In genomic region chr6:107657755-107658461, GRCh38 we compare ENCODE assay signal across 8 cellular contexts.
DNase-seq lines count a peak whose midpoint lies in the region; ATAC-seq and FAIRE-seq lines count a peak whose summit lies in the region.

No MANE protein-coding gene starts in this region.

- no peaks in the 10 kb centered on the region for H3K9me3 Mint-ChIP-seq in activated naive CD8-positive, alpha-beta T cell (ENCODE audit: low read depth)

- no peaks in the 10 kb centered on the region for H3K27me3 Mint-ChIP-seq in activated naive CD8-positive, alpha-beta T cell

- FAIRE-seq in GM19239 (lab: Jason Lieb, UNC): peak; percentile 98

- peak overlapping the region; percentile 75 for H3K4me3 Mint-ChIP-seq in activated naive CD8-positive, alpha-beta T cell

- DNase-seq in CD1c-positive myeloid dendritic cell (ENCODE audit: extremely low spot score): peak; percentile 91
- DNase-seq in GM19239 (ENCODE audit: insufficient read length, low spot score): no peak
- DNase-seq in RPMI7951 (ENCODE audit: low read depth): peak; percentile 99
- peak; percentile 12 for DNase-seq in kidney glomerular epithelial cell (lab: John Stamatoyannopoulos, UW)
- DNase-seq in stimulated activated CD8-positive, alpha-beta memory T cell treated with anti-CD3 and anti-CD28 coated beads, Interleukin-7, amount 100 ng/mL, for 48 hours (ENCODE audit: extremely low read depth in 1 of 2, low read depth in 1 of 2): peak; percentile 37 to 68
- no peak for DNase-seq in pons (ENCODE audit: low spot score)

- ATAC-seq in HG03196 (IDR thresholded peaks at IDR 0.05; ENCODE audit: unreplicated experiment): peak; percentile 95

- peak overlapping the region; percentile 73 for H3K27ac Mint-ChIP-seq in activated naive CD8-positive, alpha-beta T cell

- H3K4me1 Mint-ChIP-seq in activated naive CD8-positive, alpha-beta T cell (ENCODE audit: low read depth): peaks cover 34% of the 10 kb centered on the region

- no peaks in the 10 kb centered on the region for H3K36me3 Mint-ChIP-seq in activated naive CD8-positive, alpha-beta T cell

Comparison
In these comparisons a context has a peak if more than half of its experiments do, and no peak if none do; other contexts are left out.
1. DNase-seq: peak in CD1c-positive myeloid dendritic cell (single experiment), RPMI7951 (single experiment), kidney glomerular epithelial cell (single experiment) and stimulated activated CD8-positive, alpha-beta memory T cell treated with anti-CD3 and anti-CD28 coated beads, Interleukin-7, amount 100 ng/mL, for 48 hours (2 of 2); none in GM19239 (single experiment) and pons (single experiment).